Comparison of ENCODE assay signal across 13 cellular contexts in genomic region chr5:140222416-140222815, GRCh38. TPM values are rescaled to one million over a fixed set of nuclear protein-coding genes. Genes with fewer than 3 reads are reported as not detected.
A peak's percentile ranks its signal among the peaks of the same experiment; 100 is the strongest.
DNase-seq lines count a peak whose midpoint lies in the region; ATAC-seq and TF ChIP-seq lines count a peak whose summit lies in the region.
"Had no signal": no experiment of that assay in that cellular context is flagged by ENCODE, and none has a peak within 500 bp of the region (broad histone marks: within the 10 kb centered on the region; RNA-seq: fewer than 3 reads in every experiment).

No MANE protein-coding gene starts in this region.

- H3K9ac ChIP-seq in PC-3 (ENCODE audit: low read length) (no peak overlapping the region), duodenal mucosa (ENCODE audit: low read depth in 1 of 2, low read length in 2 of 2) (peak overlapping the region; percentile 6 to 12), mucosa of stomach (ENCODE audit: low read length) (peak overlapping the region; percentile 52)

- no TSS peak for BruUV-seq in PC-3 (replicated peaks; lab: Mats Ljungman, UMichigan)

- peaks cover 31% of the 10 kb centered on the region for H3K4me1 ChIP-seq in PC-3 (ENCODE audit: insufficient read depth, low read length)
- H3K4me1 ChIP-seq in duodenal mucosa (ENCODE audit: control insufficient read depth in 1 of 2, insufficient read depth in 2 of 2, low read length in 2 of 2), result peaks cover 69 to 79% of the 10 kb centered on the region in 2 donors
- H3K4me1 ChIP-seq in mucosa of stomach (ENCODE audit: control insufficient read depth, insufficient read depth, low read length), result peaks cover 90% of the 10 kb centered on the region
- peaks cover 80 to 97% (median 93%) of the 10 kb centered on the region in 4 donors for H3K4me1 ChIP-seq in stomach

- H2AFZ ChIP-seq in PC-3 (ENCODE audit: low read length), result no peak overlapping the region
- H2AFZ ChIP-seq: GM23338 had no signal

- CTCF ChIA-PET in PC-3 (lab: Charles Lee), result no interaction called here

- TF ChIP-seq CTCF in PC-3 (conservative IDR thresholded peaks at IDR 0.05; ENCODE audit: low read depth, low read length) (no peak), stomach (IDR thresholded peaks at IDR 0.05) (no peak)

- H3K9me3 ChIP-seq in PC-3 (ENCODE audit: low read length), result no peaks in the 10 kb centered on the region
- H3K9me3 ChIP-seq in duodenal mucosa (ENCODE audit: control insufficient read depth in 1 of 2, low read length in 2 of 2), result no peaks in the 10 kb centered on the region
- no peaks in the 10 kb centered on the region for H3K9me3 ChIP-seq in mucosa of stomach (ENCODE audit: control insufficient read depth, low read length)
- no peaks in the 10 kb centered on the region for H3K9me3 ChIP-seq in stomach

- no peaks in the 10 kb centered on the region for H3K27me3 ChIP-seq in PC-3 (ENCODE audit: low read length)
- no peaks in the 10 kb centered on the region for H3K27me3 ChIP-seq in duodenal mucosa (ENCODE audit: control insufficient read depth in 1 of 2, insufficient read depth in 2 of 2, low read length in 2 of 2)
- H3K27me3 ChIP-seq in mucosa of stomach (ENCODE audit: control insufficient read depth, insufficient read depth, low read length), result no peaks in the 10 kb centered on the region
- no peaks in the 10 kb centered on the region for H3K27me3 ChIP-seq in stomach

- no peak for TF ChIP-seq EP300 in stomach (IDR thresholded peaks at IDR 0.05)

- no peaks in the 10 kb centered on the region for H3K79me2 ChIP-seq in PC-3 (ENCODE audit: low read length)

- 42 to 65% (median 56%) methylated on average over 1 of the region's 1 CpG for WGBS in stomach, 5 donors

- TF ChIP-seq POLR2A in stomach (IDR thresholded peaks at IDR 0.05), result no peak

- H3K36me3 ChIP-seq in PC-3 (ENCODE audit: low read depth, low read length), result peaks cover 7% of the 10 kb centered on the region; the same call in 1 of the 2 replicates
- no peaks in the 10 kb centered on the region for H3K36me3 ChIP-seq in duodenal mucosa (ENCODE audit: control insufficient read depth in 1 of 2, insufficient read depth in 2 of 2, low read length in 2 of 2)
- H3K36me3 ChIP-seq in mucosa of stomach (ENCODE audit: control insufficient read depth, insufficient read depth, low read length), result peaks cover 5% of the 10 kb centered on the region
- peaks cover 0 to 3% (median 0%) of the 10 kb centered on the region in 4 donors for H3K36me3 ChIP-seq in stomach

- no peak for ATAC-seq in PC-3
- no peak for ATAC-seq in GM18867 (IDR thresholded peaks at IDR 0.05; ENCODE audit: unreplicated experiment)
- ATAC-seq: GM23338 had no signal

- H3K4me3 ChIP-seq in PC-3 (ENCODE audit: low read length), result no peak overlapping the region
- peak overlapping the region in 1 of 2 donors; percentile 15 for H3K4me3 ChIP-seq in duodenal mucosa (ENCODE audit: low read depth in 1 of 2, low read length in 2 of 2)
- H3K4me3 ChIP-seq in mucosa of stomach (ENCODE audit: low read length), result no peak overlapping the region
- no peak overlapping the region for H3K4me3 ChIP-seq in stomach
- H3K4me3 ChIP-seq: GM23338 had no signal

- intact Hi-C loops in PC-3 (cut with micrococcal nuclease), result loop anchor here (5.0 kb wide), 1 partner anchor 45 kb away; the partner anchor contains the start of gene CYSTM1
- intact Hi-C loops in stomach (cut with DNase I; ENCODE audit: low total_unique reads), result no loop called here

- no peaks in the 10 kb centered on the region for H4K20me1 ChIP-seq in PC-3 (ENCODE audit: low read length)

- H3K4me2 ChIP-seq in PC-3 (ENCODE audit: low read length), result peak overlapping the region; percentile 63; the same call in 1 of the 2 replicates
- H3K4me2 ChIP-seq: GM23338 had no signal

- no peaks in the 10 kb centered on the region for H3K9me2 ChIP-seq in PC-3 (replicated peaks; ENCODE audit: low read length)

- DNase-seq in PC-3, result no peak
- no peak for DNase-seq in stomach
- no peak for DNase-seq in NCI-H1048 (lab: John Stamatoyannopoulos, UW)
- no peak for DNase-seq in mucosa of gallbladder (ENCODE audit: low spot score)
- DNase-seq: activated CD4-positive, alpha-beta T cell treated with anti-CD3 and anti-CD28 coated beads for 48 hours; activated naive CD4-positive, alpha-beta T cell treated with Interleukin-2 at 50 U/mL for 16 hours; Karpas-422; NCI-H1105; nucleus accumbens had no signal

- POLR2A ChIA-PET in PC-3 (lab: Charles Lee; ENCODE audit: unreplicated experiment), result no interaction called here

- H3F3A ChIP-seq in PC-3 (ENCODE audit: low read length, unreplicated experiment), result no peaks in the 10 kb centered on the region

- peak overlapping the region; percentile 65 for H3K27ac ChIP-seq in PC-3 (ENCODE audit: low read length)
- peak overlapping the region; percentile 47 for H3K27ac ChIP-seq in duodenal mucosa (ENCODE audit: low read depth, low read length)
- H3K27ac ChIP-seq in stomach, result peak overlapping the region; percentile 81 to 95 (median 84)

RNA-seq across cellular contexts. Expression of gene CYSTM1, which starts 47.4 kb away (rescaled TPM):
- total RNA-seq in PC-3 (2014; rRNA removed) (24.3 and 43.3 TPM in 2 replicates), stomach (1,000 to 10,000 TPM in 1 of 5 donors, 100 to 1,000 TPM in 3, 10 to 100 TPM in 1; 23.2 to 1,029 (median 220) TPM), mucosa of gallbladder (382 TPM)
- polyA plus RNA-seq in stomach, result 1,000 to 10,000 TPM in 2 of 3 donors, 100 to 1,000 TPM in 1; 378 to 3,028 (median 2,014) TPM
